18 cellular contexts compared by ENCODE assay signal in the genomic region with DNA sequence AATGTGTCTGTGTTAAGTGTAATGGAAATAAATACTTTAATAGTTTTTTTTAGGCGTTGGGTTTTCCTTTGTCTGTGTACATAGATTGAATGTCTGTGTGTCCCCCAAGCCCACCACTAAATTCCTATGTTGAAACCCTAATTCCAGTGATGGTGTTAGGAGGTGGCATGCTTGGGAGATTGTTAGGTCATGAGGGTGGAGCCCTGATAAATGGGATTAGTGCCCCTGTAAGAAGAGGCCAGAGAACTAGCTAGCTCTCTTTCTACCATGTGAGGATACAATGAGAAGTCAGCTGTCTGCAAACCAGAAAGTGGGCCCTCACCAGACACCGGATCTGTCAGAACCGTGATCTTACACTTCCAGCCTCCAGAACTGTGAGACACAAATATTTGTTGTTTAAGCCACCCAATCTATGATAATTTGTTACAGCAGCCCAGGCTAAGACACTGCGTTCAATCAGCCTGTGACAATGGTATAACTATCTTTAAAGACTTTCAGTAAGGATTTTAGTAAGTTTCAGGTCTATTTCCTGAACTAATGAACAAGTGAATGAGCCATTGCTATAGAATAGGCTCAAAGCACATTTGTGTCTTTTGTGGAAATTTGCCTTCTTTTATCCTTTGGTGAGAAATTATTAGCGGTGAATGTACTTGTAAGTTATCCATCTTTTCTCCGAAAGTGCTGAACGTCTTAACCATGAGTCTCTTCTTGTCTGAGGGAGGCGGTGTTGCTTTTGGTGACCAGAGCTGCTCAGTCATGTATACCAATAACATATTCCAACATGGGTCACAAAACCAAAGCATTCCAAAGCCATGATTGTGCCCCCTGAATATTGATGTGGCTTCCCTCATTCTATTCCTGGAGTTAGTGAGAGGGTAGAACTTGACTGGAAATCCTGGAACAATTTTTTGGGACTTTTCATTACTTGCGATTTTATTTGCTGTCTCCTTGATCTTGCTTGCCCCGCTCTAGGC. TPM values are rescaled to one million over a fixed set of nuclear protein-coding genes. Genes with fewer than 3 reads are reported as not detected.
DNase-seq lines count a peak whose midpoint lies in the region; ATAC-seq, FAIRE-seq and TF ChIP-seq lines count a peak whose summit lies in the region.
"Had no signal": no experiment of that assay in that cellular context is flagged by ENCODE, and none has a peak within 500 bp of the region (broad histone marks: within the 10 kb centered on the region; RNA-seq: fewer than 3 reads in every experiment).

No MANE protein-coding gene starts in this region.

- H3K27me3 ChIP-seq in HepG2 (ENCODE audit: control insufficient read depth in 1 of 2, insufficient read depth in 2 of 2, low read length in 2 of 2): no peaks in the 10 kb centered on the region
- no peaks in the 10 kb centered on the region for H3K27me3 ChIP-seq in right lobe of liver
- no peaks in the 10 kb centered on the region for H3K27me3 ChIP-seq in H9 (ENCODE audit: insufficient read depth, low read length)
- no peaks in the 10 kb centered on the region for H3K27me3 ChIP-seq in MG63
- H3K27me3 ChIP-seq: BE2C, left lung had no signal

- H3K4me3 ChIP-seq in HepG2 (replicated peaks in 1 of 3; ENCODE audit: insufficient read depth in 1 of 3, low read depth in 2 of 3, low read length in 3 of 3) (no peak overlapping the region), right lobe of liver (no peak overlapping the region), astrocyte of the cerebellum (ENCODE audit: low read depth, low read length) (no peak overlapping the region), MG63 (no peak overlapping the region)
- H3K4me3 ChIP-seq: left lung had no signal

- DNase-seq in HepG2 (ENCODE audit: low spot score) (no peak), right lobe of liver (no peak), astrocyte of the cerebellum (ENCODE audit: low read depth) (peak; percentile 76), kidney tubule cell (ENCODE audit: low spot score) (peak; percentile 89), H9 (no peak), 8988T (no peak), MG63 (no peak)
- DNase-seq in stimulated activated naive CD8-positive, alpha-beta T cell treated with anti-CD3 and anti-CD28 coated beads, Interleukin-15, amount 100 ng/mL, for 72 hours: no peak
- DNase-seq: BE2C; hypothalamus; left lung; naive thymus-derived CD4-positive, alpha-beta T cell; NCI-H1436 treated with DMSO at 0.1 percent for 48 hours; NCI-H446; stimulated activated naive CD4-positive, alpha-beta T cell had no signal

- no peaks in the 10 kb centered on the region for H3K79me2 ChIP-seq in HepG2 (ENCODE audit: insufficient read depth, low read length)
- no peaks in the 10 kb centered on the region for H3K79me2 ChIP-seq in H9 (ENCODE audit: insufficient read depth, low read length)

- H3K36me3 ChIP-seq in HepG2 (replicated peaks in 1 of 2; ENCODE audit: control insufficient read depth in 1 of 2, insufficient read depth in 2 of 2, low read length in 2 of 2) (no peaks in the 10 kb centered on the region), right lobe of liver (no peaks in the 10 kb centered on the region), MG63 (no peaks in the 10 kb centered on the region)
- H3K36me3 ChIP-seq: BE2C had no signal

- no peak overlapping the region for H3K4me3 Mint-ChIP-seq in H9
- H3K4me3 Mint-ChIP-seq in stimulated activated naive CD8-positive, alpha-beta T cell treated with anti-CD3 and anti-CD28 coated beads, Interleukin-15, amount 100 ng/mL, for 72 hours: no peak overlapping the region
- H3K4me3 Mint-ChIP-seq: activated naive CD4-positive, alpha-beta T cell treated with anti-CD3 and anti-CD28 coated beads, Interleukin-2, amount 50 U/mL, for 24 hours had no signal

- no peak overlapping the region for H3K14ac ChIP-seq in H9 (ENCODE audit: insufficient read depth, low read length)

- H3K9me3 ChIP-seq in HepG2 (ENCODE audit: low read length) (no peaks in the 10 kb centered on the region), right lobe of liver (no peaks in the 10 kb centered on the region), H9 (ENCODE audit: control insufficient read depth, low read depth, low read length) (no peaks in the 10 kb centered on the region), MG63 (no peaks in the 10 kb centered on the region)
- H3K9me3 ChIP-seq: BE2C, left lung had no signal

- no peak overlapping the region for H3K18ac ChIP-seq in H9 (ENCODE audit: insufficient read length, low read depth, low read length)

- H3K4me1 ChIP-seq in HepG2 (ENCODE audit: insufficient read depth, low read length) (peaks cover 91% of the 10 kb centered on the region), right lobe of liver (peaks cover 0 to 78% (median 29%) of the 10 kb centered on the region in 4 donors), H9 (ENCODE audit: insufficient read depth, low read length) (no peaks in the 10 kb centered on the region; the same call in 1 of the 2 replicates)
- H3K4me1 ChIP-seq: BE2C had no signal

- in situ Hi-C loops in HepG2 (cut with HindIII; ENCODE audit: extremely low pct_ligation_motif_present, low pct_unique_long_range_greater_than_20kb) (no loop called here), astrocyte of the cerebellum (cut with HindIII; ENCODE audit: low sequenced_read_pairs) (no loop called here)

- H3K9ac ChIP-seq in HepG2 (ENCODE audit: insufficient read depth, low read depth, low read length) (no peak overlapping the region), H9 (ENCODE audit: extremely low read depth, insufficient read length, low read length) (no peak overlapping the region)

- no peak overlapping the region for H3K4ac ChIP-seq in H9 (ENCODE audit: low read depth, low read length)

- H3K27ac ChIP-seq in HepG2 (ENCODE audit: extremely low read length, insufficient read depth, low read length): no peak overlapping the region
- H3K27ac ChIP-seq in right lobe of liver: no peak overlapping the region
- H3K27ac ChIP-seq in H9 (ENCODE audit: insufficient read length, low read depth, low read length): no peak overlapping the region

- no peak overlapping the region for H3K56ac ChIP-seq in H9 (ENCODE audit: insufficient read length, low read depth, low read length)

- H2BK5ac ChIP-seq in H9 (ENCODE audit: insufficient read length, low read length): no peak overlapping the region

- H4K91ac ChIP-seq in H9 (ENCODE audit: insufficient read length, low read depth, low read length): no peak overlapping the region

- no peak overlapping the region for H2BK12ac ChIP-seq in H9 (ENCODE audit: insufficient read length, low read depth, low read length)

- CTCF ChIA-PET in HepG2 (lab: Yijun Ruan, JAX; ENCODE audit: low intra/inter-chr PET ratio, low total read pairs): no interaction called here

- H2BK120ac ChIP-seq in H9 (ENCODE audit: low read depth, low read length, poor library complexity, severe bottlenecking): no peak overlapping the region

- H4K20me1 ChIP-seq in HepG2 (ENCODE audit: insufficient read depth, low read length) (no peaks in the 10 kb centered on the region), H9 (ENCODE audit: control insufficient read depth, insufficient read depth, insufficient read length) (no peaks in the 10 kb centered on the region)

- TF ChIP-seq CTCF in HepG2 (CRISPR knock-in tag; IDR thresholded peaks at IDR 0.05) (no peak), right lobe of liver (IDR thresholded peaks at IDR 0.05) (no peak), astrocyte of the cerebellum (IDR thresholded peaks at IDR 0.05; ENCODE audit: low read depth, low read length, missing control alignments) (no peak), H9 (conservative IDR thresholded peaks at IDR 0.05) (no peak)

- no peak overlapping the region for H3K4me2 ChIP-seq in HepG2 (ENCODE audit: low read depth, low read length)
- H3K4me2 ChIP-seq in H9 (ENCODE audit: insufficient read depth, insufficient read length, low read length): no peak overlapping the region

- ATAC-seq in HepG2 (no peak), right lobe of liver (no peak)
- no peak for ATAC-seq in stimulated activated naive CD8-positive, alpha-beta T cell treated with anti-CD3 and anti-CD28 coated beads, Interleukin-15, amount 100 ng/mL, for 72 hours
- ATAC-seq: HCT116; left lung; naive thymus-derived CD4-positive, alpha-beta T cell had no signal

- H3K27me3 Mint-ChIP-seq in H9 (ENCODE audit: low read depth): no peaks in the 10 kb centered on the region
- H3K27me3 Mint-ChIP-seq in stimulated activated naive CD8-positive, alpha-beta T cell treated with anti-CD3 and anti-CD28 coated beads, Interleukin-15, amount 100 ng/mL, for 72 hours: peaks cover 9% of the 10 kb centered on the region
- H3K27me3 Mint-ChIP-seq: activated naive CD4-positive, alpha-beta T cell treated with anti-CD3 and anti-CD28 coated beads, Interleukin-2, amount 50 U/mL, for 24 hours had no signal

- no peak for TF ChIP-seq EP300 in HepG2 (IDR thresholded peaks at IDR 0.05; ENCODE audit: low read depth in 2 of 2, low read length in 2 of 2)
- TF ChIP-seq EP300 in HepG2 (CRISPR knock-in tag; IDR thresholded peaks at IDR 0.05; ENCODE audit: borderline replicate concordance): no peak

- TF ChIP-seq POLR2A in HepG2 (IDR thresholded peaks at IDR 0.05; ENCODE audit: insufficient read depth in 1 of 2, low read depth in 2 of 2, low read length in 2 of 2) (no peak), right lobe of liver (IDR thresholded peaks at IDR 0.05) (no peak)

- no TSS peak for BruUV-seq in HepG2 (replicated peaks; lab: Mats Ljungman, UMichigan)

- H3T11ph ChIP-seq in H9 (ENCODE audit: low read length): no peak overlapping the region

- H2AFZ ChIP-seq in HepG2 (ENCODE audit: low read length) (no peak overlapping the region), H9 (ENCODE audit: low read length) (no peak overlapping the region)

- H3K79me1 ChIP-seq in H9 (ENCODE audit: insufficient read depth, low read depth, low read length, poor library complexity, severe bottlenecking): no peaks in the 10 kb centered on the region

- no peak overlapping the region for H4K5ac ChIP-seq in H9 (ENCODE audit: insufficient read length, low read depth, low read length)

- no peaks in the 10 kb centered on the region for H3K23me2 ChIP-seq in H9 (ENCODE audit: insufficient read length, low read depth, low read length, poor library complexity, severe bottlenecking)

- no peak overlapping the region for H2AK5ac ChIP-seq in H9 (ENCODE audit: insufficient read length, low read length)

- no peak for TF ChIP-seq RAD21 in HepG2 (CRISPR knock-in tag; IDR thresholded peaks at IDR 0.05)

- peaks cover 17% of the 10 kb centered on the region in 2 experiments for H3K4me1 Mint-ChIP-seq in H9
- H3K4me1 Mint-ChIP-seq in stimulated activated naive CD8-positive, alpha-beta T cell treated with anti-CD3 and anti-CD28 coated beads, Interleukin-15, amount 100 ng/mL, for 72 hours: peaks cover 39% of the 10 kb centered on the region

- no peaks in the 10 kb centered on the region; a peak in 1 of 5 replicates for H3K9me3 Mint-ChIP-seq in H9
- H3K9me3 Mint-ChIP-seq in stimulated activated naive CD8-positive, alpha-beta T cell treated with anti-CD3 and anti-CD28 coated beads, Interleukin-15, amount 100 ng/mL, for 72 hours: peaks cover 9 to 20% of the 10 kb centered on the region in 2 donors
- H3K9me3 Mint-ChIP-seq: activated naive CD4-positive, alpha-beta T cell treated with anti-CD3 and anti-CD28 coated beads, Interleukin-2, amount 50 U/mL, for 24 hours had no signal

- WGBS in HepG2 (ENCODE audit: low lambda C conversion rate): 97% methylated on average over 10 of the region's 10 CpGs
- 81% methylated on average over 9 of the region's 10 CpGs for WGBS in right lobe of liver (ENCODE audit: insufficient coverage, low coverage, low lambda C conversion rate, missing lambda C conversion rate)
- no CpG with 5 or more reads among the region's 10 CpGs for WGBS in H9 (ENCODE audit: extremely low coverage, insufficient read length, low lambda C conversion rate)

- no peak overlapping the region for H2BK20ac ChIP-seq in H9 (ENCODE audit: low read depth, low read length, poor library complexity, severe bottlenecking)

- intact Hi-C loops in HepG2 (cut with micrococcal nuclease; ENCODE audit: unreplicated experiment): no loop called here
- intact Hi-C loops in right lobe of liver (cut with DNase I): no loop called here

- no peak overlapping the region for H3K23ac ChIP-seq in H9 (ENCODE audit: insufficient read length, low read depth, low read length)

- POLR2A ChIA-PET in HepG2 (lab: Yijun Ruan, JAX): interaction anchor here (8.2 kb wide), 1 partner anchor 30 kb away, joined by 67 read pairs; a partner anchor contains a TSS

- no peak for FAIRE-seq in HepG2 (lab: Jason Lieb, UNC)
- FAIRE-seq: endothelial cell of umbilical vein had no signal

- peaks cover 0 to 5% (median 4%) of the 10 kb centered on the region in 3 experiments; a peak in 2 of 7 replicates for H3K36me3 Mint-ChIP-seq in H9 (ENCODE audit: insufficient read depth in 1 of 3, low read depth in 3 of 3)
- H3K36me3 Mint-ChIP-seq: activated naive CD4-positive, alpha-beta T cell treated with anti-CD3 and anti-CD28 coated beads, Interleukin-2, amount 50 U/mL, for 24 hours; naive thymus-derived CD4-positive, alpha-beta T cell had no signal

- H3K27ac Mint-ChIP-seq in H9: peak overlapping the region in 1 of 3 experiments; percentile 72; a peak in 2 of 7 replicates
- no peak overlapping the region for H3K27ac Mint-ChIP-seq in stimulated activated naive CD8-positive, alpha-beta T cell treated with anti-CD3 and anti-CD28 coated beads, Interleukin-15, amount 100 ng/mL, for 72 hours
- H3K27ac Mint-ChIP-seq: naive thymus-derived CD4-positive, alpha-beta T cell had no signal

- no peak overlapping the region for H4K8ac ChIP-seq in H9 (replicated peaks; ENCODE audit: insufficient read length, low read depth, low read length)

- no peak overlapping the region for H2BK15ac ChIP-seq in H9 (ENCODE audit: low read depth, low read length)

RNA-seq across cellular contexts. Expression of a gene that starts 29.6 kb away (rescaled TPM):
- total RNA-seq in HepG2 (2016; rRNA removed; fragmentation: Illumina TruSeq; extraction: Trizol) (38.0 and 48.3 TPM in 2 replicates), right lobe of liver (10 to 100 TPM; 40.8 to 67.6 (median 52.2) TPM), H9 (2021) (0.39 and 0.46 TPM in 2 replicates)
- total RNA-seq in HepG2 (2016; cell fraction: cytosol; rRNA removed; fragmentation: Illumina TruSeq; extraction: Trizol; ENCODE audit: low read depth): 15.9 and 21.1 TPM in 2 replicates
- 40.6 and 43.4 TPM in 2 replicates for total RNA-seq in HepG2 (2016; cell fraction: insoluble cytoplasmic fraction; rRNA removed; fragmentation: Illumina TruSeq; extraction: Trizol)
- total RNA-seq in HepG2 (2016; cell fraction: membrane; rRNA removed; fragmentation: Illumina TruSeq; extraction: Trizol): 64.6 and 78.0 TPM in 2 replicates
- 35.3 and 37.4 TPM in 2 replicates for total RNA-seq in HepG2 (2016; cell fraction: nucleus; rRNA removed; fragmentation: Illumina TruSeq; extraction: Trizol)
- polyA plus RNA-seq in HepG2 (2011; rRNA removed): 81.2 and 93.1 TPM in 2 replicates
- 67.4 and 75.1 TPM in 2 replicates for polyA plus RNA-seq in HepG2 (2011; cell fraction: cytosol; rRNA removed)
- polyA plus RNA-seq in HepG2 (2011; cell fraction: nucleus; rRNA removed): 35.7 and 38.6 TPM in 2 replicates
- 30.0 and 50.4 TPM in 2 replicates for polyA plus RNA-seq in HepG2 (2012)
- 29.7 and 33.1 TPM in 2 replicates for polyA plus RNA-seq in HepG2 (2016; cell fraction: cytosol; fragmentation: Illumina TruSeq; extraction: Trizol; ENCODE audit: low read depth)
- polyA plus RNA-seq in HepG2 (2016; cell fraction: insoluble cytoplasmic fraction; fragmentation: Illumina TruSeq; extraction: Trizol; ENCODE audit: low read depth): 48.4 and 48.5 TPM in 2 replicates
- polyA plus RNA-seq in HepG2 (2016; cell fraction: membrane; fragmentation: Illumina TruSeq; extraction: Trizol; ENCODE audit: low read depth): 58.8 and 67.5 TPM in 2 replicates
- 57.0 and 61.8 TPM in 2 replicates for polyA plus RNA-seq in HepG2 (2016; cell fraction: nucleus; fragmentation: Illumina TruSeq; extraction: Trizol; ENCODE audit: insufficient read depth, low read depth)
- 1.5 and 93.0 TPM in 2 replicates for polyA minus RNA-seq in HepG2 (2011; rRNA and poly(A)+ RNA removed; ENCODE audit: low replicate concordance)
- polyA minus RNA-seq in HepG2 (2011; cell fraction: cytosol; rRNA and poly(A)+ RNA removed): 52.1 and 62.2 TPM in 2 replicates
- 50.9 and 53.8 TPM in 2 replicates for polyA minus RNA-seq in HepG2 (2011; cell fraction: nucleus; rRNA and poly(A)+ RNA removed)
- 0.82 and 1.4 TPM in 2 replicates for total RNA-seq in MG63 (2014; rRNA removed; shearing (Covaris generic); ENCODE audit: low replicate concordance)
- polyA plus RNA-seq: naive thymus-derived CD4-positive, alpha-beta T cell had no signal

Comparison
In these comparisons a context has a peak if more than half of its experiments do, and no peak if none do; other contexts are left out.
1. DNase-seq: peak in astrocyte of the cerebellum (single experiment) and kidney tubule cell (single experiment); none in HepG2 (single experiment), right lobe of liver (0 of 3), H9 (single experiment), 8988T (single experiment), stimulated activated naive CD8-positive, alpha-beta T cell treated with anti-CD3 and anti-CD28 coated beads, Interleukin-15, amount 100 ng/mL, for 72 hours (0 of 2) and MG63 (single experiment).